Comparison of ENCODE assay signal across 19 cellular contexts in the genomic region with DNA sequence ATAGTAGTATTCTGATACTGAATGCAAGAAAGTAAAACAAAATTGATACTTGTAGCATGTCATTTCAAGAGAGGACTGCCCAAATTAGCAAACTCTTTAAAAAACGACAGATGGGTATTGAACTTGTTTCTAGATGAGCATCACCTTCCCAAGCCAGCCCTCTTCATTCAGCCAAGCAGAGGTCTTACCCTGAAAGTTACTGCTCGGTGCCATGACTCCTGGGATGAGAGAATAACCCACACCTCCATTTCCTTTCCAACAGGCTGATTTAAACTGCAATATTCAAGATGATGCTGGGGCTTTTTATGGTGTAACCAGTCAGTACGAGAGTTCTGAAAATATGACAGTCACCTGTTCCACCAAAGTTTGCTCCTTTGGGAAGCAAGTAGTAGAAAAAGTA.
A peak's percentile ranks its signal among the peaks of the same experiment; 100 is the strongest.
DNase-seq lines count a peak whose midpoint lies in the region; ATAC-seq lines count a peak whose summit lies in the region.
"Had no signal": no experiment of that assay in that cellular context is flagged by ENCODE, and none has a peak within 500 bp of the region (broad histone marks: within the 10 kb centered on the region; RNA-seq: fewer than 3 reads in every experiment).

No MANE protein-coding gene starts in this region.

- H3K27ac ChIP-seq in neuronal stem cell (replicated peaks; ENCODE audit: low read length) = no peak overlapping the region
- H3K27ac ChIP-seq: 22Rv1, A549, BLaER1 had no signal

- CTCF ChIA-PET in activated CD4-positive, alpha-beta T cell treated with anti-CD3 and anti-CD28 coated beads for 36 hours (lab: Charles Lee) = no interaction called here

- peaks cover 11% of the 10 kb centered on the region for H3K27me3 Mint-ChIP-seq in activated CD4-positive, alpha-beta T cell treated with anti-CD3 and anti-CD28 coated beads for 36 hours
- peaks cover 4% of the 10 kb centered on the region for H3K27me3 Mint-ChIP-seq in activated T-helper 17 cell treated with anti-CD3 and anti-CD28 coated beads, Interleukin-2, amount 50 U/mL, for 72 hours

- no peak overlapping the region for H3K4ac ChIP-seq in neuronal stem cell (ENCODE audit: low read length)

- H3K27ac Mint-ChIP-seq in activated CD4-positive, alpha-beta T cell treated with anti-CD3 and anti-CD28 coated beads for 36 hours = no peak overlapping the region
- no peak overlapping the region for H3K27ac Mint-ChIP-seq in activated T-helper 17 cell treated with anti-CD3 and anti-CD28 coated beads, Interleukin-2, amount 50 U/mL, for 72 hours
- H3K27ac Mint-ChIP-seq: CD14-positive monocyte; CD4-positive, alpha-beta memory T cell; CD4-positive, CD25-positive, alpha-beta regulatory T cell had no signal

- WGBS in neuronal stem cell (ENCODE audit: extremely low coverage in 2 of 2, insufficient read length in 2 of 2, insufficient replicate concordance in 1 of 2), 2 donors = no CpG with 5 or more reads among the region's 3 CpGs

- no peaks in the 10 kb centered on the region for H3K79me1 ChIP-seq in neuronal stem cell (ENCODE audit: low read depth, low read length)

- no peak overlapping the region for H4K8ac ChIP-seq in neuronal stem cell (ENCODE audit: low read depth, low read length)

- no peak for DNase-seq in activated CD4-positive, alpha-beta T cell treated with anti-CD3 and anti-CD28 coated beads for 36 hours
- no peak for DNase-seq in activated CD4-positive, alpha-beta T cell treated with anti-CD3 and anti-CD28 coated beads for 48 hours
- DNase-seq in neuronal stem cell (ENCODE audit: low spot score) = no peak
- DNase-seq in Ammon's horn (ENCODE audit: low spot score) = no peak
- DNase-seq: AML-193; BE2C; C1 segment of cervical spinal cord; Caco-2; Calu3; CD4-positive, alpha-beta memory T cell; CD4-positive, CD25-positive, alpha-beta regulatory T cell; DMS79 treated with DMSO at 0.1 percent for 48 hours; GF-D8 had no signal

- H2AK5ac ChIP-seq in neuronal stem cell (ENCODE audit: low read depth, low read length) = no peak overlapping the region

- H2BK12ac ChIP-seq in neuronal stem cell (ENCODE audit: low read length) = no peak overlapping the region

- no peaks in the 10 kb centered on the region for H3K4me1 ChIP-seq in neuronal stem cell (ENCODE audit: control insufficient read depth in 2 of 2, insufficient read depth in 1 of 2, low read depth in 1 of 2, low read length in 2 of 2)
- H3K4me1 ChIP-seq: A549, BE2C, BLaER1 had no signal

- H3K14ac ChIP-seq in neuronal stem cell (ENCODE audit: low read length) = no peak overlapping the region

- H3K23ac ChIP-seq in neuronal stem cell (ENCODE audit: low read depth, low read length, poor library complexity) = no peak overlapping the region

- no peak overlapping the region for H3K9ac ChIP-seq in neuronal stem cell (ENCODE audit: low read depth, low read length, poor library complexity)
- H3K9ac ChIP-seq: BLaER1 had no signal

- ATAC-seq in activated CD4-positive, alpha-beta T cell treated with anti-CD3 and anti-CD28 coated beads for 36 hours = peak; percentile 26
- ATAC-seq in activated T-helper 17 cell treated with anti-CD3 and anti-CD28 coated beads, Interleukin-2, amount 50 U/mL, for 72 hours (replicated peaks) = peak; percentile 31
- ATAC-seq: GM12878 had no signal

- no peak overlapping the region for H2AFZ ChIP-seq in neuronal stem cell (ENCODE audit: low read length)

- no peaks in the 10 kb centered on the region for H3K9me3 Mint-ChIP-seq in activated CD4-positive, alpha-beta T cell treated with anti-CD3 and anti-CD28 coated beads for 36 hours (ENCODE audit: low read depth)
- no peaks in the 10 kb centered on the region for H3K9me3 Mint-ChIP-seq in activated T-helper 17 cell treated with anti-CD3 and anti-CD28 coated beads, Interleukin-2, amount 50 U/mL, for 72 hours
- H3K9me3 Mint-ChIP-seq: CD4-positive, alpha-beta memory T cell had no signal

- H4K91ac ChIP-seq in neuronal stem cell (ENCODE audit: low read depth, low read length, poor library complexity) = no peak overlapping the region

- H3K4me1 Mint-ChIP-seq in activated CD4-positive, alpha-beta T cell treated with anti-CD3 and anti-CD28 coated beads for 36 hours = no peaks in the 10 kb centered on the region
- H3K4me1 Mint-ChIP-seq in activated T-helper 17 cell treated with anti-CD3 and anti-CD28 coated beads, Interleukin-2, amount 50 U/mL, for 72 hours = no peaks in the 10 kb centered on the region
- H3K4me1 Mint-ChIP-seq: CD14-positive monocyte; CD4-positive, alpha-beta memory T cell; CD4-positive, CD25-positive, alpha-beta regulatory T cell had no signal

- peaks cover 0 to 3% of the 10 kb centered on the region in 2 donors for H3K9me3 ChIP-seq in neuronal stem cell (replicated peaks in 1 of 2; ENCODE audit: control insufficient read depth in 2 of 2, insufficient read depth in 1 of 2, low read depth in 1 of 2, low read length in 2 of 2)
- H3K9me3 ChIP-seq: A549, BE2C, BLaER1, Caco-2 had no signal

- no peak overlapping the region for H3K18ac ChIP-seq in neuronal stem cell (ENCODE audit: low read length)

- no peak overlapping the region for H2BK5ac ChIP-seq in neuronal stem cell (ENCODE audit: low read length)

- H3K4me3 Mint-ChIP-seq in activated CD4-positive, alpha-beta T cell treated with anti-CD3 and anti-CD28 coated beads for 36 hours = no peak overlapping the region
- H3K4me3 Mint-ChIP-seq in activated T-helper 17 cell treated with anti-CD3 and anti-CD28 coated beads, Interleukin-2, amount 50 U/mL, for 72 hours = no peak overlapping the region
- H3K4me3 Mint-ChIP-seq: CD14-positive monocyte; CD4-positive, alpha-beta memory T cell; CD4-positive, CD25-positive, alpha-beta regulatory T cell had no signal

- H2BK120ac ChIP-seq in neuronal stem cell (ENCODE audit: low read depth, low read length) = no peak overlapping the region

- no peaks in the 10 kb centered on the region for H3K36me3 Mint-ChIP-seq in activated CD4-positive, alpha-beta T cell treated with anti-CD3 and anti-CD28 coated beads for 36 hours (ENCODE audit: low read depth)
- H3K36me3 Mint-ChIP-seq in activated T-helper 17 cell treated with anti-CD3 and anti-CD28 coated beads, Interleukin-2, amount 50 U/mL, for 72 hours (ENCODE audit: low read depth) = no peaks in the 10 kb centered on the region
- H3K36me3 Mint-ChIP-seq: CD14-positive monocyte; CD4-positive, alpha-beta memory T cell; CD4-positive, CD25-positive, alpha-beta regulatory T cell had no signal

- H3K27me3 ChIP-seq in neuronal stem cell (ENCODE audit: control insufficient read depth in 3 of 3, insufficient read depth in 3 of 3, low read depth in 1 of 3, low read length in 3 of 3) = no peaks in the 10 kb centered on the region
- H3K27me3 ChIP-seq: BE2C, BLaER1 had no signal

- POLR2A ChIA-PET in activated CD4-positive, alpha-beta T cell treated with anti-CD3 and anti-CD28 coated beads for 36 hours (lab: Charles Lee) = no interaction called here

- H3K4me2 ChIP-seq in neuronal stem cell (ENCODE audit: insufficient read depth, low read length, poor library complexity, severe bottlenecking) = no peak overlapping the region
- H3K4me2 ChIP-seq: A549, BLaER1 had no signal

- H2BK15ac ChIP-seq in neuronal stem cell (ENCODE audit: low read length) = no peak overlapping the region

- intact Hi-C loops in activated CD4-positive, alpha-beta T cell treated with anti-CD3 and anti-CD28 coated beads for 36 hours (cut with DNase I, micrococcal nuclease) = no loop called here

- H3K36me3 ChIP-seq in neuronal stem cell (replicated peaks in 1 of 2; ENCODE audit: control insufficient read depth in 2 of 2, insufficient read depth in 2 of 2, low read length in 2 of 2) = peaks cover 12 to 76% of the 10 kb centered on the region in 2 donors
- H3K36me3 ChIP-seq: BLaER1 had no signal

- no peak overlapping the region for H3K4me3 ChIP-seq in neuronal stem cell (ENCODE audit: low read length in 2 of 2)
- H3K4me3 ChIP-seq: A549, BLaER1, GM12878 had no signal
